9 cellular contexts compared by ENCODE assay signal in the genomic region with DNA sequence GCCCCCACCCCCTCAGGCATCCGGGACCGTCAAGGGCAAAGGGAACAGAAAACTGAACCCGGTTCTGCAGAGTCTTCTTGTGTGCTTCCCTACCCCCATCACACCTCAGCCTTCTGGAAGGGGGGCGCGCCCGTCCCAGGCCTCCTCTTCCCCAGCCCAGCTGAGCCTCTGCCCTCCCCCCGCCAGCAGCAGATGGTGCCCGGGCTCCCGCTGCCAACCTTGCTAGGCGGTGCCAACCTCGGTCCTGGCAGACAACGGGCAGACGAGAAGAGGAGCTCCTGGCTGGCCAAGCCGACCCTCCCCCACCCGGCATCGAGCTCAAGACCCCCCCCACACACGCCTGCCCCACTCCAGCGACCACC. TPM values are rescaled to one million over a fixed set of nuclear protein-coding genes. Genes with fewer than 3 reads are reported as not detected.
DNase-seq lines count a peak whose midpoint lies in the region; ATAC-seq, FAIRE-seq and TF ChIP-seq lines count a peak whose summit lies in the region.
"Had no signal": no experiment of that assay in that cellular context is flagged by ENCODE, and none has a peak within 500 bp of the region (broad histone marks: within the 10 kb centered on the region; RNA-seq: fewer than 3 reads in every experiment).

No MANE protein-coding gene starts in this region.

- TF ChIP-seq CTCF in RWPE2 (IDR thresholded peaks at IDR 0.05; ENCODE audit: poor library complexity, severe bottlenecking) (no peak), transverse colon (IDR thresholded peaks at IDR 0.05) (no peak)

- 0 to 3% methylated on average over 3 to 18 of the region's 18 CpGs for WGBS in transverse colon (ENCODE audit: low coverage in 1 of 2), 2 donors

- no peaks in the 10 kb centered on the region for H3K9me3 Mint-ChIP-seq in activated T-cell treated with anti-CD3 and anti-CD28 coated beads, Interleukin-2, amount 50 U/mL, for 72 hours

- H3K4me1 ChIP-seq in RWPE2 (ENCODE audit: insufficient read depth, poor library complexity, severe bottlenecking) (no peaks in the 10 kb centered on the region), transverse colon (peaks cover 40 to 63% (median 59%) of the 10 kb centered on the region in 4 donors)

- TF ChIP-seq POLR2A in transverse colon (IDR thresholded peaks at IDR 0.05), result no peak

- H3K4me3 ChIP-seq in RWPE2 (ENCODE audit: severe bottlenecking) (no peak overlapping the region), iPS-18c (ENCODE audit: insufficient read depth, low read depth, low read length) (peak overlapping the region; percentile 49; the same call in 1 of the 2 replicates), transverse colon (peak overlapping the region in 2 of 4 donors; percentile 3 to 42)

- in situ Hi-C loops in transverse colon (cut with MboI; ENCODE audit: low pct_ligation_motif_present in 1 of 4, low pct_unique_long_range_greater_than_20kb in 1 of 4, low sequenced_read_pairs in 3 of 4), result no loop called here

- peaks cover 68% of the 10 kb centered on the region for H3K4me1 Mint-ChIP-seq in activated T-cell treated with anti-CD3 and anti-CD28 coated beads, Interleukin-2, amount 50 U/mL, for 72 hours (ENCODE audit: low read depth)

- no peak overlapping the region for H3K27ac Mint-ChIP-seq in activated T-cell treated with anti-CD3 and anti-CD28 coated beads, Interleukin-2, amount 50 U/mL, for 72 hours

- no peaks in the 10 kb centered on the region for H3K36me3 ChIP-seq in RWPE2 (ENCODE audit: low read depth)
- no peaks in the 10 kb centered on the region for H3K36me3 ChIP-seq in transverse colon

- H3K27ac ChIP-seq in RWPE2 (ENCODE audit: poor library complexity, severe bottlenecking), result no peak overlapping the region
- peak overlapping the region in 1 of 4 donors; percentile 33 for H3K27ac ChIP-seq in transverse colon

- peaks cover 32% of the 10 kb centered on the region for H3K27me3 ChIP-seq in RWPE2 (ENCODE audit: insufficient read depth, poor library complexity, severe bottlenecking)
- peaks cover 71% of the 10 kb centered on the region for H3K27me3 ChIP-seq in transverse colon

- FAIRE-seq in HTR-8/SVneo (lab: Jason Lieb, UNC), result no peak
- FAIRE-seq: bronchial epithelial cell had no signal

- no peaks in the 10 kb centered on the region for H3K9me3 ChIP-seq in RWPE2 (ENCODE audit: severe bottlenecking)
- H3K9me3 ChIP-seq in iPS-18c (ENCODE audit: control insufficient read depth, insufficient read depth, low read length), result no peaks in the 10 kb centered on the region
- H3K9me3 ChIP-seq in transverse colon, result no peaks in the 10 kb centered on the region

- H3K27me3 Mint-ChIP-seq in activated T-cell treated with anti-CD3 and anti-CD28 coated beads, Interleukin-2, amount 50 U/mL, for 72 hours (ENCODE audit: low read depth), result peaks cover 53% of the 10 kb centered on the region

- ATAC-seq in activated T-cell treated with anti-CD3 and anti-CD28 coated beads, Interleukin-2, amount 50 U/mL, for 72 hours (replicated peaks in 1 of 2), result no peak
- ATAC-seq in RWPE2 (ENCODE audit: low read depth), result no peak

- DNase-seq in activated T-cell treated with anti-CD3 and anti-CD28 coated beads, Interleukin-2, amount 50 U/mL, for 72 hours, result peak in 1 of 2 donors; percentile 2
- no peak for DNase-seq in activated T-cell treated with anti-CD3 and anti-CD28 coated beads, Interleukin-2, amount 50 U/mL, for 48 hours
- DNase-seq in RWPE2 (ENCODE audit: low spot score) (peak; percentile 61), transverse colon (peak; percentile 56), SKM-1 treated with dmso at 0.1 percent for 144 hours (lab: John Stamatoyannopoulos, UW; ENCODE audit: unreplicated experiment) (no peak), foreskin melanocyte (no peak), HTR-8/SVneo (ENCODE audit: insufficient read length, low spot score) (no peak)

- no peak for TF ChIP-seq EP300 in transverse colon (IDR thresholded peaks at IDR 0.05; ENCODE audit: low read depth)

- peaks cover 6 to 13% of the 10 kb centered on the region in 2 donors for H3K36me3 Mint-ChIP-seq in activated T-cell treated with anti-CD3 and anti-CD28 coated beads, Interleukin-2, amount 50 U/mL, for 72 hours (ENCODE audit: insufficient read depth in 2 of 2)

- intact Hi-C loops in transverse colon (cut with DNase I; ENCODE audit: low total_unique reads), result no loop called here

- peak overlapping the region; percentile 89 to 100 for H3K4me3 Mint-ChIP-seq in activated T-cell treated with anti-CD3 and anti-CD28 coated beads, Interleukin-2, amount 50 U/mL, for 72 hours

RNA-seq across cellular contexts. Expression of a gene that starts 8.7 kb away (rescaled TPM):
- 1 to 10 TPM; 3.5 to 4.2 TPM for total RNA-seq in activated T-cell treated with anti-CD3 and anti-CD28 coated beads, Interleukin-2, amount 50 U/mL, for 72 hours
- total RNA-seq in transverse colon, result 1 to 10 TPM; 1.8 to 3.3 (median 1.9) TPM

RNA-seq across cellular contexts. Expression of a gene that starts 12.8 kb away (rescaled TPM):
- total RNA-seq in activated T-cell treated with anti-CD3 and anti-CD28 coated beads, Interleukin-2, amount 50 U/mL, for 72 hours, result 100 to 1,000 TPM; 507 to 550 TPM
- total RNA-seq in transverse colon, result 100 to 1,000 TPM in 1 of 4 donors, 10 to 100 TPM in 3; 29.2 to 104 (median 33.4) TPM

RNA-seq across cellular contexts. Expression of a gene that starts 25.7 kb away (rescaled TPM):
- 1 to 10 TPM; 1.5 to 2.3 TPM for total RNA-seq in activated T-cell treated with anti-CD3 and anti-CD28 coated beads, Interleukin-2, amount 50 U/mL, for 72 hours
- not detected for total RNA-seq in transverse colon

Comparison
In these comparisons a context has a peak if more than half of its experiments do, and no peak if none do; other contexts are left out.
1. DNase-seq: peak in RWPE2 (single experiment) and transverse colon (single experiment); none in activated T-cell treated with anti-CD3 and anti-CD28 coated beads, Interleukin-2, amount 50 U/mL, for 48 hours (0 of 2), SKM-1 treated with dmso at 0.1 percent for 144 hours (single experiment), foreskin melanocyte (single experiment) and HTR-8/SVneo (single experiment).
2. RNA of a gene that starts 12.8 kb away (total RNA-seq): 507 to 550 TPM in activated T-cell treated with anti-CD3 and anti-CD28 coated beads, Interleukin-2, amount 50 U/mL, for 72 hours; 29.2 to 104 TPM in transverse colon; every median in the first group is over 4 times any median in the second.